In the genomic region with DNA sequence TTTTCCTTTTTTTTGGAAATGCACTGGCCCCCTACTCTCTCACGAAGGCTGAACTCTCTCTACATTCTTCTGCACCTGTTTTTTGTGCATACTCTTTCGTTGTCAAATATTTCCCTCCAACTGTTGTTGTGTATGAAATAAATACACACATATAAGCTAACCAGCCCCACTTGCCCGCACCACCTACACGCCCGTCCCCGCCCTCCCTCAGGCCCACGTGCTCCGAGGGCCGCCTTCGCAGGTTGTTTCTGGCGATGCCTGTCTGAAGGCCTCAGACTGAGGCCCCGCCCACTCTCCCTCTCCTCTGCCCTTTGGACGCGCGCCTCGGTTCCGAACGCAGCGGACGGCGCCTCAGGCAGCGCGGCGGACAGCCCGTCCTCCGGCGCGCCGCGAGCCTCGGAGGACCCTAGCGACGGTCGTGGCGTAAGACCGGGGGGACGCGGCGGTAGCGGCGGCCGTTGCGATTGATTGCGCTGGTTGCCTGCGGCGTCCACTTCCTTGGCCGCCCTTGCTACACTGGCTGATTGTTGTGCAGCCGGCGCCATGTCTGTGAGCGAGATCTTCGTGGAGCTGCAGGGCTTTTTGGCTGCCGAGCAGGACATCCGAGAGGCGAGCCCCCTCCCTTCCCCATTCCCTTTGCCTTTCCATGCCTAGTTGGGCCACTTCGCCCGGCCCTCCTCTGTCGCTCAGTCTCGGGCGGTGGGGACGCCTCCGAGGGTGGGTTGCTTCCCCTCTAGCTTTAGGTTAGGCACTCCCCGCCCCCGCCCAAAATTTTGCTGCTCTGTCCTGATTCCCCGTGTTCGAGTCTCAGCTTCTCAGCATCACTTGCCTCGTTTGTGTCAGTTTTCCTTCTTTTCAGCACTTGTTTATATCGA, we compare ENCODE assay signal across 8 cellular contexts. TPM values are rescaled to one million over a fixed set of nuclear protein-coding genes. Genes with fewer than 3 reads are reported as not detected.
A peak's percentile ranks its signal among the peaks of the same experiment; 100 is the strongest.
DNase-seq lines count a peak whose midpoint lies in the region; ATAC-seq lines count a peak whose summit lies in the region.

Gene TSN, plus strand, starts transcription at position 415 of the 875 bp plus-strand sequence. Its CDS starts 129 bp downstream, at position 544.

- H3K9me3 Mint-ChIP-seq in effector memory CD8-positive, alpha-beta T cell: no peaks in the 10 kb centered on the region
- H3K9me3 Mint-ChIP-seq in memory B cell: no peaks in the 10 kb centered on the region

- ATAC-seq in GM21390 (IDR thresholded peaks at IDR 0.05; ENCODE audit: unreplicated experiment): peak; percentile 100
- ATAC-seq in effector memory CD8-positive, alpha-beta T cell (replicated peaks): peak; percentile 98
- ATAC-seq in memory B cell (ENCODE audit: low read depth): peak; percentile 98

- peak within 1 kb of the TSS; percentile 88 to 98 for H3K4me3 Mint-ChIP-seq in effector memory CD8-positive, alpha-beta T cell
- H3K4me3 Mint-ChIP-seq in memory B cell: peak within 1 kb of the TSS; percentile 90

- peak; percentile 98 for DNase-seq in Caki2 (ENCODE audit: low read depth)
- peak; percentile 28 to 98 (median 94) for DNase-seq in HUDEP-2 (lab: John Stamatoyannopoulos, UW; ENCODE audit: unreplicated experiment in 76 of 76)
- DNase-seq in NOMO-1 treated with dmso at 0.1 percent for 144 hours (lab: John Stamatoyannopoulos, UW; ENCODE audit: unreplicated experiment): peak; percentile 95
- peak; percentile 83 to 94 (median 91) for DNase-seq in activated CD8-positive, alpha-beta memory T cell treated with anti-CD3 and anti-CD28 coated beads for 48 hours (ENCODE audit: low read depth in 2 of 3, low spot score in 2 of 3)
- peak; percentile 96 to 97 (median 97) for DNase-seq in effector memory CD8-positive, alpha-beta T cell
- peak; percentile 91 to 95 for DNase-seq in memory B cell (ENCODE audit: low spot score in 2 of 2)
- DNase-seq in stimulated activated CD8-positive, alpha-beta memory T cell treated with anti-CD3 and anti-CD28 coated beads, Interleukin-12 subunit alpha, Interleukin-12 subunit beta, amount 100 ng/mL, for 1 hour (ENCODE audit: low read depth): peak; percentile 95

- peaks cover 14 to 31% of the 10 kb centered on the region in 2 donors for H3K4me1 Mint-ChIP-seq in effector memory CD8-positive, alpha-beta T cell (ENCODE audit: low read depth in 2 of 2)
- H3K4me1 Mint-ChIP-seq in memory B cell: peaks cover 15% of the 10 kb centered on the region

- in situ Hi-C loops in Caki2 (cut with HindIII; ENCODE audit: low pct_unique_long_range_greater_than_20kb, low sequenced_read_pairs): no loop called here

- H3K27me3 Mint-ChIP-seq in effector memory CD8-positive, alpha-beta T cell: no peaks in the 10 kb centered on the region
- H3K27me3 Mint-ChIP-seq in memory B cell: no peaks in the 10 kb centered on the region

- peaks cover 34% of the 10 kb centered on the region for H3K36me3 Mint-ChIP-seq in effector memory CD8-positive, alpha-beta T cell (ENCODE audit: insufficient read depth)
- H3K36me3 Mint-ChIP-seq in memory B cell: peaks cover 4% of the 10 kb centered on the region

- peak within 1 kb of the TSS; percentile 88 to 96 for H3K27ac Mint-ChIP-seq in effector memory CD8-positive, alpha-beta T cell
- peak within 1 kb of the TSS; percentile 97 for H3K27ac Mint-ChIP-seq in memory B cell

RNA-seq across cellular contexts. Expression of gene TSN, which starts in this region (rescaled TPM):
- total RNA-seq in Caki2 (2014; rRNA removed; shearing (Covaris generic); ENCODE audit: low replicate concordance): 20.6 and 32.8 TPM in 2 replicates

Comparison
In these comparisons a context has a peak if more than half of its experiments do, and no peak if none do; other contexts are left out.
1. Peak in every context shown above with its lines: DNase-seq and ATAC-seq.